In the genomic region with DNA sequence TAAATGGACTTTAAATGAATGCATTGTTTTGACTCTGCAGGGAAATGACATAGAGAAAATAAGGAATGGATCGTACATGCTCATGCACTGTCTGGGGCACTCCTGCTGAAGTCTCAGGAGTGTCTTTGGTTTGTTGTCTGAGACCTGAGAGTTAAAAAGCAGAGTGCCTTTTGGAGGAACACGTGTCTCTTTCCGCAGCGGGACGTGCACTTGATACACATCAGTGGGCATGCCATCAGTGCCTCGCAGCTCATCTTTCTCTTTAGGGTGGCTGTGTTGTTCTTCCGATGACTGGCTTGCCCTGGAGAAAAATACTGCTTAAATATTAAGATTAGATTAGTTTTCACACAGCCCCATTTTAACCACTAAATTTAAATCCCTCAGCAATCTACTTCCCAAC, we compare ENCODE assay signal across 1 cellular context.
TF ChIP-seq lines count a peak whose summit lies in the region.

No MANE protein-coding gene starts in this region.

TF ChIP-seq in H1, 55 proteins besides CTCF, POLR2A, EP300 and RAD21 (continued from another document):
- TF ChIP-seq, protein P1, sequence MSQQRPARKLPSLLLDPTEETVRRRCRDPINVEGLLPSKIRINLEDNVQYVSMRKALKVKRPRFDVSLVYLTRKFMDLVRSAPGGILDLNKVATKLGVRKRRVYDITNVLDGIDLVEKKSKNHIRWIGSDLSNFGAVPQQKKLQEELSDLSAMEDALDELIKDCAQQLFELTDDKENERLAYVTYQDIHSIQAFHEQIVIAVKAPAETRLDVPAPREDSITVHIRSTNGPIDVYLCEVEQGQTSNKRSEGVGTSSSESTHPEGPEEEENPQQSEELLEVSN (IDR thresholded peaks at IDR 0.05): no peak
- TF ChIP-seq EZH2 (IDR thresholded peaks at IDR 0.05; ENCODE audit: low read depth, low read length, severe bottlenecking): no peak
- no peak for TF ChIP-seq CBX5 (IDR thresholded peaks at IDR 0.05; ENCODE audit: low read depth, low read length)
- TF ChIP-seq SP1 (IDR thresholded peaks at IDR 0.05; ENCODE audit: low read depth, low read length): no peak
- TF ChIP-seq HDAC2 (IDR thresholded peaks at IDR 0.05; ENCODE audit: borderline replicate concordance in 1 of 2, low read depth in 2 of 2, low read length in 2 of 2): no peak
- TF ChIP-seq SIN3A (conservative IDR thresholded peaks at IDR 0.05 in 1 of 2, IDR thresholded peaks at IDR 0.05 in 1 of 2; ENCODE audit: low read depth in 1 of 2, low read length in 2 of 2): no peak
- TF ChIP-seq CBX8 (IDR thresholded peaks at IDR 0.05; ENCODE audit: borderline replicate concordance, low read depth, low read length): no peak
TF ChIP-seq in H1: peak in this region for 0.
